In the genomic region with DNA sequence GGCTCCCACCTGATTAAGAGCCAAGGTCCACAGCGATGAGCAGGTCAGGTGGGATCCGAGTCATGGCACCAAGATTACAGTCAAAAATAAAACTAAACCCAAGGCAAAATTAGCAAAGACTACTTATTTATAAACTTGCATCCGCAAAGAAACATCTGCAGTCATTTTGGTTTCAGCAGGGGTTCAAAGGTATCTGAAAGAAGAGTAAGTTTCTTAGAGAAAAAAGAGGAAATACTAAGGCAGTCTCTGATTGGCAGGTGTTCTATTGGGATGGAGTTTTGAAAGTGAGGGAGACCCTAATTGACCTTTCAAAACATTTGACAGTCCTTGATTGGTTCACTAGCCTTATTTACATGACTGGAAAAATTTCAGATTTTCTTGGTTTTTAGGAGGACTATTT, we compare ENCODE assay signal across 1 cellular context.
TF ChIP-seq lines count a peak whose summit lies in the region.

No MANE protein-coding gene starts in this region.

TF ChIP-seq in GM12878, 131 proteins besides CTCF, POLR2A, EP300 and RAD21:
- TF ChIP-seq PKNOX1 (IDR thresholded peaks at IDR 0.05) (peak; percentile 72), NFIC (IDR thresholded peaks at IDR 0.05; ENCODE audit: low read depth, low read length) (0 out of 2 replicates have a peak, but pooled peaks have one; percentile 20), MEF2A (IDR thresholded peaks at IDR 0.05; ENCODE audit: insufficient read depth, low read depth, low read length) (peak; percentile 63; the same call in 1 of the 2 replicates), BCL11A (IDR thresholded peaks at IDR 0.05; ENCODE audit: low read depth, low read length) (no peak), RUNX3 (IDR thresholded peaks at IDR 0.05; ENCODE audit: low read length) (no peak)
